Comparison of ENCODE assay signal across 20 cellular contexts in genomic region chr2:120233292-120233691, GRCh38. TPM values are rescaled to one million over a fixed set of nuclear protein-coding genes. Genes with fewer than 3 reads are reported as not detected.
A peak's percentile ranks its signal among the peaks of the same experiment; 100 is the strongest.
DNase-seq lines count a peak whose midpoint lies in the region; ATAC-seq, FAIRE-seq and TF ChIP-seq lines count a peak whose summit lies in the region.
"Had no signal": no experiment of that assay in that cellular context is flagged by ENCODE, and none has a peak within 500 bp of the region (broad histone marks: within the 10 kb centered on the region; RNA-seq: fewer than 3 reads in every experiment).

No MANE protein-coding gene starts in this region.

- no peak overlapping the region for H3K27ac ChIP-seq in BLaER1 treated with 17β-estradiol and CSF1 and Interleukin-3, amounts not matched to agents 10 nM and 100 nM
- H3K27ac ChIP-seq in DND-41 (ENCODE audit: low read length) (peak overlapping the region; percentile 90), kidney (ENCODE audit: low read depth in 2 of 2, low read length in 2 of 2) (no peak overlapping the region), ascending aorta (no peak overlapping the region)
- H3K27ac ChIP-seq: HL-60 had no signal

- no peaks in the 10 kb centered on the region for H4K20me1 ChIP-seq in BLaER1 treated with 17β-estradiol and CSF1 and Interleukin-3, amounts not matched to agents 10 nM and 100 nM
- H4K20me1 ChIP-seq in DND-41 (ENCODE audit: insufficient read depth, low read length): no peaks in the 10 kb centered on the region

- H3K4me1 Mint-ChIP-seq in activated T-helper 2 cell treated with anti-CD3 and anti-CD28 coated beads, Interferon-gamma antibody, Interleukin-2, Interleukin-4, amounts not matched to agents 10 μg/mL and 5 μg/mL and 100 μg/mL, durations not matched to agents 14 hours and 24 hours and 36 hours (ENCODE audit: low read depth): peaks cover 49% of the 10 kb centered on the region
- H3K4me1 Mint-ChIP-seq in naive thymus-derived CD8-positive, alpha-beta T cell: peaks cover 13 to 55% (median 49%) of the 10 kb centered on the region in 4 donors

- no peaks in the 10 kb centered on the region for H3K27me3 Mint-ChIP-seq in activated T-helper 2 cell treated with anti-CD3 and anti-CD28 coated beads, Interferon-gamma antibody, Interleukin-2, Interleukin-4, amounts not matched to agents 10 μg/mL and 5 μg/mL and 100 μg/mL, durations not matched to agents 14 hours and 24 hours and 36 hours (ENCODE audit: low read depth)
- H3K27me3 Mint-ChIP-seq in naive thymus-derived CD8-positive, alpha-beta T cell: no peaks in the 10 kb centered on the region

- no peaks in the 10 kb centered on the region for H3K27me3 ChIP-seq in BLaER1 treated with 17β-estradiol and CSF1 and Interleukin-3, amounts not matched to agents 10 nM and 100 nM
- no peaks in the 10 kb centered on the region for H3K27me3 ChIP-seq in DND-41 (ENCODE audit: insufficient read depth, low read length, poor library complexity)
- no peaks in the 10 kb centered on the region for H3K27me3 ChIP-seq in ascending aorta
- H3K27me3 ChIP-seq: adrenal gland had no signal

- no peaks in the 10 kb centered on the region for H3K79me2 ChIP-seq in DND-41 (ENCODE audit: insufficient read depth, low read length)

- peak overlapping the region; percentile 98 for H3K27ac Mint-ChIP-seq in activated T-helper 2 cell treated with anti-CD3 and anti-CD28 coated beads, Interferon-gamma antibody, Interleukin-2, Interleukin-4, amounts not matched to agents 10 μg/mL and 5 μg/mL and 100 μg/mL, durations not matched to agents 14 hours and 24 hours and 36 hours
- peak overlapping the region; percentile 94 to 98 (median 97) for H3K27ac Mint-ChIP-seq in naive thymus-derived CD8-positive, alpha-beta T cell

- TF ChIP-seq CTCF in DND-41 (IDR thresholded peaks at IDR 0.05; ENCODE audit: borderline replicate concordance, extremely low read depth, low read length, poor library complexity, severe bottlenecking): no peak
- no peak for TF ChIP-seq CTCF in kidney (IDR thresholded peaks at IDR 0.05; ENCODE audit: borderline replicate concordance, extremely low read depth, insufficient read depth)
- TF ChIP-seq CTCF in ascending aorta (IDR thresholded peaks at IDR 0.05): no peak

- DNase-seq in DND-41 (no peak), kidney (no peak), SHP77 treated with DMSO at 0.1 percent for 48 hours (lab: John Stamatoyannopoulos, UW) (no peak), ascending aorta (ENCODE audit: low spot score in 2 of 2) (no peak)
- no peak for DNase-seq in activated T-helper 2 cell treated with anti-CD3 and anti-CD28 coated beads, Interferon-gamma antibody, Interleukin-2, Interleukin-4, amounts not matched to agents 10 μg/mL and 5 μg/mL and 100 μg/mL, durations not matched to agents 14 hours and 24 hours and 36 hours (ENCODE audit: low spot score)
- no peak for DNase-seq in naive thymus-derived CD8-positive, alpha-beta T cell
- DNase-seq: activated CD4-positive, alpha-beta T cell treated with anti-CD3 and anti-CD28 coated beads, Interleukin-2, amount 50 U/mL, for 4 hours; EL; KG1; NCI-H1436; NCI-H226; posterior cingulate gyrus; Right ventricle myocardium superior; T1000 had no signal

- H3K4me2 ChIP-seq in BLaER1 treated with 17β-estradiol and CSF1 and Interleukin-3, amounts not matched to agents 10 nM and 100 nM: peak overlapping the region in 10 of 11 experiments; percentile 70 to 93 (median 87); a peak in 20 of 22 replicates
- peak overlapping the region; percentile 73 for H3K4me2 ChIP-seq in DND-41 (ENCODE audit: insufficient read depth, low read length)

- H3K4me1 ChIP-seq in BLaER1 treated with 17β-estradiol and CSF1 and Interleukin-3, amounts not matched to agents 10 nM and 100 nM: peaks cover 12 to 53% (median 37%) of the 10 kb centered on the region in 10 experiments
- H3K4me1 ChIP-seq in DND-41 (ENCODE audit: insufficient read depth, low read length) (peaks cover 26% of the 10 kb centered on the region), kidney (ENCODE audit: control insufficient read depth in 1 of 2, insufficient read depth in 1 of 2, low read depth in 1 of 2, low read length in 2 of 2) (no peaks in the 10 kb centered on the region), ascending aorta (peaks cover 0 to 4% of the 10 kb centered on the region in 2 donors)

- peak overlapping the region; percentile 91 for H3K4me3 Mint-ChIP-seq in activated T-helper 2 cell treated with anti-CD3 and anti-CD28 coated beads, Interferon-gamma antibody, Interleukin-2, Interleukin-4, amounts not matched to agents 10 μg/mL and 5 μg/mL and 100 μg/mL, durations not matched to agents 14 hours and 24 hours and 36 hours (ENCODE audit: low read depth)
- H3K4me3 Mint-ChIP-seq in naive thymus-derived CD8-positive, alpha-beta T cell: peak overlapping the region; percentile 89 to 97 (median 94)

- POLR2A ChIA-PET in naive thymus-derived CD8-positive, alpha-beta T cell (lab: Charles Lee): interaction anchor here (1.4 to 2.8 kb wide), 4 partner anchors 11 to 555 kb away, joined by 5 to 24 read pairs (median 21); partner anchors contain the start of genes RALB, TMEM177 and TMEM185B

- H3K9ac ChIP-seq in BLaER1 treated with 17β-estradiol and CSF1 and Interleukin-3, amounts not matched to agents 10 nM and 100 nM: no peak overlapping the region
- H3K9ac ChIP-seq in DND-41 (ENCODE audit: low read depth, low read length) (peak overlapping the region; percentile 63), kidney (ENCODE audit: low read length in 2 of 2) (no peak overlapping the region)

- no peaks in the 10 kb centered on the region for H3K36me3 ChIP-seq in BLaER1 treated with 17β-estradiol and CSF1 and Interleukin-3, amounts not matched to agents 10 nM and 100 nM
- H3K36me3 ChIP-seq in DND-41 (ENCODE audit: insufficient read depth, low read length) (no peaks in the 10 kb centered on the region), kidney (ENCODE audit: control insufficient read depth in 1 of 2, insufficient read depth in 2 of 2, low read length in 2 of 2) (no peaks in the 10 kb centered on the region), ascending aorta (no peaks in the 10 kb centered on the region)
- H3K36me3 ChIP-seq: adrenal gland had no signal

- ATAC-seq in DND-41 (ENCODE audit: insufficient read depth, low read depth): no peak
- no peak for ATAC-seq in naive thymus-derived CD8-positive, alpha-beta T cell
- ATAC-seq in HG03571 (IDR thresholded peaks at IDR 0.05; ENCODE audit: unreplicated experiment): no peak

- peaks cover 22% of the 10 kb centered on the region for H3K36me3 Mint-ChIP-seq in activated T-helper 2 cell treated with anti-CD3 and anti-CD28 coated beads, Interferon-gamma antibody, Interleukin-2, Interleukin-4, amounts not matched to agents 10 μg/mL and 5 μg/mL and 100 μg/mL, durations not matched to agents 14 hours and 24 hours and 36 hours (ENCODE audit: low read depth)
- no peaks in the 10 kb centered on the region for H3K36me3 Mint-ChIP-seq in naive thymus-derived CD8-positive, alpha-beta T cell
- H3K36me3 Mint-ChIP-seq: CD14-positive monocyte had no signal

- intact Hi-C loops in activated T-helper 2 cell treated with anti-CD3 and anti-CD28 coated beads, Interferon-gamma antibody, Interleukin-2, Interleukin-4, amounts not matched to agents 10 μg/mL and 5 μg/mL and 100 μg/mL, durations not matched to agents 14 hours and 24 hours and 36 hours (cut with micrococcal nuclease): loop anchor here (2.0 to 5.0 kb wide), 3 partner anchors 34 to 476 kb away; partner anchors contain the start of gene PTPN4
- intact Hi-C loops in kidney (cut with DNase I) (no loop called here), ascending aorta (cut with DNase I) (no loop called here)

- peaks cover 0 to 6% (median 0%) of the 10 kb centered on the region in 11 experiments; a peak in 2 of 22 replicates for H3K9me3 ChIP-seq in BLaER1 treated with 17β-estradiol and CSF1 and Interleukin-3, amounts not matched to agents 10 nM and 100 nM (replicated peaks in 1 of 11)
- H3K9me3 ChIP-seq in DND-41 (ENCODE audit: insufficient read depth, low read length, severe bottlenecking) (no peaks in the 10 kb centered on the region), kidney (ENCODE audit: control insufficient read depth in 1 of 2, low read length in 2 of 2) (no peaks in the 10 kb centered on the region), ascending aorta (no peaks in the 10 kb centered on the region)
- H3K9me3 ChIP-seq: adrenal gland had no signal

- H3K9me3 Mint-ChIP-seq in activated T-helper 2 cell treated with anti-CD3 and anti-CD28 coated beads, Interferon-gamma antibody, Interleukin-2, Interleukin-4, amounts not matched to agents 10 μg/mL and 5 μg/mL and 100 μg/mL, durations not matched to agents 14 hours and 24 hours and 36 hours: no peaks in the 10 kb centered on the region
- no peaks in the 10 kb centered on the region for H3K9me3 Mint-ChIP-seq in naive thymus-derived CD8-positive, alpha-beta T cell

- H3K4me3 ChIP-seq in BLaER1 treated with 17β-estradiol and CSF1 and Interleukin-3, amounts not matched to agents 10 nM and 100 nM: 0 out of 20 replicates have a peak overlapping the region, but pooled peaks of 2 of the 10 experiments have one; percentile 44 to 54
- H3K4me3 ChIP-seq in DND-41 (ENCODE audit: low read depth in 1 of 2, low read length in 2 of 2): peak overlapping the region in 1 of 2 experiments; percentile 59; a peak in 2 of 4 replicates
- H3K4me3 ChIP-seq in kidney (ENCODE audit: low read length in 2 of 2): no peak overlapping the region
- H3K4me3 ChIP-seq in ascending aorta: no peak overlapping the region

- FAIRE-seq in kidney (lab: Jason Lieb, UNC): no peak
- FAIRE-seq: endothelial cell of umbilical vein had no signal

- peak overlapping the region; percentile 84 for H2AFZ ChIP-seq in DND-41 (ENCODE audit: low read depth, low read length)

RNA-seq across cellular contexts. Expression of gene TMEM185B, which starts 10.1 kb away (rescaled TPM):
- total RNA-seq in activated T-helper 2 cell treated with anti-CD3 and anti-CD28 coated beads, Interferon-gamma antibody, Interleukin-2, Interleukin-4, amounts not matched to agents 10 μg/mL and 5 μg/mL and 100 μg/mL, durations not matched to agents 14 hours and 24 hours and 36 hours: 38.7 and 39.3 TPM in 2 replicates
- total RNA-seq in naive thymus-derived CD8-positive, alpha-beta T cell: 10 to 100 TPM; 18.5 to 20.5 TPM
- polyA plus RNA-seq in naive thymus-derived CD8-positive, alpha-beta T cell: 10 to 100 TPM; 12.7 to 16.7 (median 13.8) TPM
- total RNA-seq in kidney: 28.1 TPM
- polyA plus RNA-seq in kidney (ENCODE audit: insufficient read depth, low read depth, low replicate concordance): 8.0 TPM
- total RNA-seq in ascending aorta: 31.8 TPM

RNA-seq across cellular contexts. Expression of gene RALB, which starts 19.4 kb away (rescaled TPM):
- total RNA-seq in activated T-helper 2 cell treated with anti-CD3 and anti-CD28 coated beads, Interferon-gamma antibody, Interleukin-2, Interleukin-4, amounts not matched to agents 10 μg/mL and 5 μg/mL and 100 μg/mL, durations not matched to agents 14 hours and 24 hours and 36 hours: 58.4 and 65.0 TPM in 2 replicates
- total RNA-seq in naive thymus-derived CD8-positive, alpha-beta T cell: 10 to 100 TPM; 12.3 to 13.8 TPM
- 10 to 100 TPM; 17.6 to 25.8 (median 19.1) TPM for polyA plus RNA-seq in naive thymus-derived CD8-positive, alpha-beta T cell
- 64.5 TPM for total RNA-seq in kidney
- polyA plus RNA-seq in kidney (ENCODE audit: insufficient read depth, low read depth, low replicate concordance): 58.5 TPM
- total RNA-seq in ascending aorta: 21.7 TPM
